In the genomic region with DNA sequence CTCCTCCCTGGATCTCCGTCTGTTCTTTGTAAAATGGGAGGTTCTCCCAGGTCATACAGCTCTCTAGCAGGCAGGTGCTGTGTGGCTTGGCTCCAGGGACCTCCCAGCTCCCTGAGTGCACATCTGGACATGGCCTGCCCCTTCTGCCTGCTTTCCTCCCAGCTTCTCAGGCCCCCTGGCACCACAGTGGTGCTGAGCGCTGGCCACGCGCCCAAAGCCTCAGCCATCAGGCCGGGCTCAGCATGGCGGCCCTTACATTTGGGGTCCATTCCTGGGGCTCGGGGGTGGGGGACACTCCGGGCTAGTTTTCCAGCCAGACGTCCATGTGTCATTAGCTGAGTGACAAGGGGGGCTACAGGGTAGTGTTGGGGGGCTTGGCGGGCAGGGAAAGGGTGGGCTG, we compare ENCODE assay signal across 12 cellular contexts.
"Had no signal": no experiment of that assay in that cellular context is flagged by ENCODE, and none has a peak within 500 bp of the region (broad histone marks: within the 10 kb centered on the region; RNA-seq: fewer than 3 reads in every experiment).

No MANE protein-coding gene starts in this region.

- H3K9me3 Mint-ChIP-seq: activated CD8-positive, alpha-beta T cell treated with anti-CD3 and anti-CD28 coated beads for 36 hours; activated naive CD8-positive, alpha-beta T cell treated with anti-CD3 and anti-CD28 coated beads for 36 hours; activated T-cell treated with anti-CD3 and anti-CD28 coated beads, Interleukin-2, amount 50 U/mL, for 72 hours; nephron progenitor cell had no signal

- H3K27ac Mint-ChIP-seq: activated CD4-positive, alpha-beta T cell treated with anti-CD3 and anti-CD28 coated beads for 36 hours; activated CD8-positive, alpha-beta T cell treated with anti-CD3 and anti-CD28 coated beads for 36 hours; activated naive CD8-positive, alpha-beta T cell treated with anti-CD3 and anti-CD28 coated beads for 36 hours; activated T-cell treated with anti-CD3 and anti-CD28 coated beads, Interleukin-2, amount 50 U/mL, for 72 hours; nephron progenitor cell; progenitor cell of endocrine pancreas had no signal

- H3K27ac ChIP-seq: brain microvascular endothelial cell, epithelial cell of prostate, skin epidermis, suprapubic skin, WERI-Rb-1 had no signal

- H3K36me3 ChIP-seq: brain microvascular endothelial cell, suprapubic skin, WERI-Rb-1 had no signal

- H3K4me3 ChIP-seq: skin epidermis, suprapubic skin had no signal

- H3K9me3 ChIP-seq: suprapubic skin had no signal

- H3K36me3 Mint-ChIP-seq: activated naive CD8-positive, alpha-beta T cell treated with anti-CD3 and anti-CD28 coated beads for 36 hours had no signal

- H3K4me1 Mint-ChIP-seq: nephron progenitor cell had no signal

- FAIRE-seq: frontal cortex had no signal

- H3K4me3 Mint-ChIP-seq: activated CD4-positive, alpha-beta T cell treated with anti-CD3 and anti-CD28 coated beads for 36 hours; activated CD8-positive, alpha-beta T cell treated with anti-CD3 and anti-CD28 coated beads for 36 hours; activated naive CD8-positive, alpha-beta T cell treated with anti-CD3 and anti-CD28 coated beads for 36 hours; activated T-cell treated with anti-CD3 and anti-CD28 coated beads, Interleukin-2, amount 50 U/mL, for 72 hours; nephron progenitor cell had no signal
